Comparison of ENCODE assay signal across 8 cellular contexts in the genomic region with DNA sequence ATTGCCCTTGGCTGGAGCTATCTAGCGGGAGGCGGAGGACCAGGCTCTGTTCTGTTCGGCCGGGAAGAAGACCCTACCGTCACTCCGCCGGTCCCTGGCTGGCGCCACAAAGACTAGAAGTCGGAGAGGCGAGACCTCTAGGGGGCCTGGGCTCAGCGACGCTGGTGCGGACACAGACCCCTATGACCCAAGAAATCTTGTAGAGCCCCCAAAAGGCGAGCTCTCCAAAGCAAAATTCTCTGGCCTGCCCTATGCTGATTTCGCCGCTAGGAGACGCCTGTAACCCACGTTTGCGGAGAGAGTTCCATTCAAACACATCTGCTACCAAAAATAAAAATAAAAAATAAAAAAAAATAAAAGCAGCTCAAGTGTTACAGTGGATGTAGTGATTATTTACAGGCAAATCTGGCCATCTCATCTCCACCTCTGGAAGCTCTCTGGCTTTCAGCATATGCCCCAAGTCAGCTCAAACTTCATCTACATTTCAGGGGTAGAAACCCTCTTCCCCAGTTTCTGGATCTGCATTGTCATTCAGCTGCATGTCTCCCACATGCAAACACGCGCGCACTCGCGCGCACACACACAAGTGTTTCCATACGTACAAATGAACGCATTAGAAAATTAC. TPM values are rescaled to one million over a fixed set of nuclear protein-coding genes. Genes with fewer than 3 reads are reported as not detected.
DNase-seq lines count a peak whose midpoint lies in the region; ATAC-seq, FAIRE-seq and TF ChIP-seq lines count a peak whose summit lies in the region.

No MANE protein-coding gene starts in this region.

- H3K9me3 ChIP-seq in adrenal gland (replicated peaks in 1 of 3) (no peaks in the 10 kb centered on the region), hepatocyte (ENCODE audit: low read depth) (no peaks in the 10 kb centered on the region), skeletal muscle tissue (ENCODE audit: control insufficient read depth in 3 of 3, low read length in 3 of 3) (no peaks in the 10 kb centered on the region)

- H3K36me3 ChIP-seq in adrenal gland (replicated peaks in 1 of 2) (no peaks in the 10 kb centered on the region), hepatocyte (replicated peaks; ENCODE audit: insufficient read depth, low read depth) (no peaks in the 10 kb centered on the region), skeletal muscle tissue (ENCODE audit: control insufficient read depth in 3 of 3, insufficient read depth in 3 of 3, low read length in 3 of 3) (no peaks in the 10 kb centered on the region)

- ATAC-seq in GM19438 (IDR thresholded peaks at IDR 0.05; ENCODE audit: low read depth, unreplicated experiment) (peak; percentile 55), GM18517 (IDR thresholded peaks at IDR 0.05; ENCODE audit: unreplicated experiment) (no peak)

- H3K79me2 ChIP-seq in hepatocyte = peaks cover 19% of the 10 kb centered on the region

- H4K20me1 ChIP-seq in hepatocyte (ENCODE audit: insufficient read depth, poor library complexity, severe bottlenecking) = no peaks in the 10 kb centered on the region

- H2AFZ ChIP-seq in hepatocyte = peak overlapping the region; percentile 95

- H3K4me1 ChIP-seq in adrenal gland (replicated peaks in 1 of 2) (peaks cover 0 to 20% of the 10 kb centered on the region in 2 donors), hepatocyte (ENCODE audit: insufficient read depth) (no peaks in the 10 kb centered on the region), skeletal muscle tissue (ENCODE audit: control insufficient read depth in 3 of 3, insufficient read depth in 3 of 3, low read length in 3 of 3) (peaks cover 31 to 43% (median 33%) of the 10 kb centered on the region in 3 donors)

- H3K9me2 ChIP-seq in hepatocyte (replicated peaks; ENCODE audit: insufficient read depth) = no peaks in the 10 kb centered on the region

- H3K27me3 ChIP-seq in adrenal gland (peaks cover 32% of the 10 kb centered on the region), hepatocyte (peaks cover 52% of the 10 kb centered on the region), skeletal muscle tissue (ENCODE audit: control insufficient read depth in 3 of 3, insufficient read depth in 3 of 3, low read length in 3 of 3) (peaks cover 52 to 55% (median 54%) of the 10 kb centered on the region in 3 donors)

- no peak for FAIRE-seq in D721Med (lab: Jason Lieb, UNC)

- peak overlapping the region; percentile 87 for H3K4me2 ChIP-seq in hepatocyte

- WGBS in adrenal gland, 4 donors = 1% methylated on average over 19 to 27 of the region's 27 CpGs
- 1% methylated on average over 27 of the region's 27 CpGs for WGBS in hepatocyte (ENCODE audit: low lambda C conversion rate, missing lambda C conversion rate)

- H3K4me3 ChIP-seq in LNCaP clone FGC (ENCODE audit: low read depth, low read length) (peak overlapping the region; percentile 43), adrenal gland (peak overlapping the region in 1 of 4 donors; percentile 55), hepatocyte (peak overlapping the region; percentile 64), skeletal muscle tissue (ENCODE audit: low read length in 3 of 3) (peak overlapping the region in 2 of 3 donors; percentile 11 to 29)

- no peak overlapping the region for H3K9ac ChIP-seq in skeletal muscle tissue (ENCODE audit: low read depth in 1 of 3, low read length in 3 of 3)

- intact Hi-C loops in adrenal gland (cut with DNase I) = no loop called here

- peak; percentile 91 for TF ChIP-seq CTCF in D721Med (IDR thresholded peaks at IDR 0.05; ENCODE audit: insufficient read depth, missing control alignments)
- peak; percentile 91 for TF ChIP-seq CTCF in LNCaP clone FGC (IDR thresholded peaks at IDR 0.05; ENCODE audit: control insufficient read depth, extremely low read depth, insufficient read depth)
- peak; percentile 54 to 81 (median 72) for TF ChIP-seq CTCF in adrenal gland (IDR thresholded peaks at IDR 0.05)
- peak; percentile 98 for TF ChIP-seq CTCF in hepatocyte (IDR thresholded peaks at IDR 0.05; ENCODE audit: poor library complexity)

- TF ChIP-seq POLR2A in adrenal gland (IDR thresholded peaks at IDR 0.05) = no peak

- DNase-seq in D721Med (ENCODE audit: insufficient read length, low spot score) (no peak), LNCaP clone FGC (ENCODE audit: low read depth) (no peak), adrenal gland (peak in 3 of 7 donors; percentile 45 to 73 (median 49)), hepatocyte (ENCODE audit: low spot score) (peak; percentile 69), foreskin melanocyte (no peak)

- H3K27ac ChIP-seq in adrenal gland (no peak overlapping the region), hepatocyte (no peak overlapping the region), skeletal muscle tissue (ENCODE audit: low read depth, low read length) (no peak overlapping the region)

RNA-seq across cellular contexts. Expression of gene PCDH10, which starts 2.4 kb away (rescaled TPM):
- total RNA-seq in adrenal gland (10 to 100 TPM in 3 of 8 donors, 1 to 10 TPM in 5; 3.7 to 18.6 (median 9.1) TPM), hepatocyte (22.7 and 24.1 TPM in 2 replicates), skeletal muscle tissue (0.52 TPM)
- polyA plus RNA-seq in adrenal gland (1 to 10 TPM in 2 of 3 donors, under 1 TPM in 1; 0.84 to 3.2 (median 1.7) TPM), hepatocyte (13.0 and 16.7 TPM in 2 replicates)
